Comparison of ENCODE assay signal across 8 cellular contexts in genomic region chr9:130713286-130713975, GRCh38. TPM values are rescaled to one million over a fixed set of nuclear protein-coding genes. Genes with fewer than 3 reads are reported as not detected.
DNase-seq lines count a peak whose midpoint lies in the region; ATAC-seq and TF ChIP-seq lines count a peak whose summit lies in the region.

No MANE protein-coding gene starts in this region.

- TF ChIP-seq CTCF in Peyer's patch (IDR thresholded peaks at IDR 0.05) (no peak), transverse colon (IDR thresholded peaks at IDR 0.05) (no peak)

- peak overlapping the region; percentile 86 for H3K4me3 Mint-ChIP-seq in activated CD8-positive, alpha-beta memory T cell treated with anti-CD3 and anti-CD28 coated beads, Interleukin-2, amount 10 ng/mL, durations not matched to agents 7 days and 5 days
- H3K4me3 Mint-ChIP-seq in memory B cell = peak overlapping the region; percentile 97

- H3K27me3 Mint-ChIP-seq in activated CD8-positive, alpha-beta memory T cell treated with anti-CD3 and anti-CD28 coated beads, Interleukin-2, amount 10 ng/mL, durations not matched to agents 7 days and 5 days = no peaks in the 10 kb centered on the region
- H3K27me3 Mint-ChIP-seq in memory B cell = no peaks in the 10 kb centered on the region

- ATAC-seq in activated CD8-positive, alpha-beta memory T cell treated with anti-CD3 and anti-CD28 coated beads, Interleukin-2, amount 10 ng/mL, durations not matched to agents 7 days and 5 days = no peak
- ATAC-seq in memory B cell (ENCODE audit: low read depth) (peak; percentile 1), HG03097 (IDR thresholded peaks at IDR 0.05; ENCODE audit: low FRiP score, unreplicated experiment) (no peak)

- TF ChIP-seq POLR2A in Peyer's patch (IDR thresholded peaks at IDR 0.05) = no peak
- TF ChIP-seq POLR2A in transverse colon (IDR thresholded peaks at IDR 0.05) = no peak

- WGBS in transverse colon (ENCODE audit: low coverage in 1 of 2), 2 donors = 0 to 1% methylated on average over 9 to 20 of the region's 37 CpGs

- H3K4me1 ChIP-seq in Peyer's patch (peaks cover 0 to 34% (median 3%) of the 10 kb centered on the region in 4 donors), transverse colon (peaks cover 0 to 41% (median 27%) of the 10 kb centered on the region in 4 donors)

- no peaks in the 10 kb centered on the region for H3K36me3 ChIP-seq in Peyer's patch
- no peaks in the 10 kb centered on the region for H3K36me3 ChIP-seq in transverse colon

- peak overlapping the region; percentile 89 for H3K27ac Mint-ChIP-seq in activated CD8-positive, alpha-beta memory T cell treated with anti-CD3 and anti-CD28 coated beads, Interleukin-2, amount 10 ng/mL, durations not matched to agents 7 days and 5 days
- peak overlapping the region; percentile 92 for H3K27ac Mint-ChIP-seq in memory B cell

- H3K27me3 ChIP-seq in Peyer's patch (no peaks in the 10 kb centered on the region), transverse colon (no peaks in the 10 kb centered on the region)

- in situ Hi-C loops in transverse colon (cut with MboI; ENCODE audit: low pct_ligation_motif_present in 1 of 4, low pct_unique_long_range_greater_than_20kb in 1 of 4, low sequenced_read_pairs in 3 of 4) = loop anchor here in 1 of 4 donors (10.0 kb wide), 1 partner anchor 51 kb away; no protein-coding TSS in a partner anchor

- CTCF ChIA-PET in activated CD8-positive, alpha-beta memory T cell treated with anti-CD3 and anti-CD28 coated beads, Interleukin-2, amount 10 ng/mL, durations not matched to agents 7 days and 5 days (lab: Charles Lee) = interaction anchor here (1.2 to 2.6 kb wide), 3 partner anchors 12 to 152 kb away, joined by 3 to 8 read pairs (median 6); no protein-coding TSS in a partner anchor

- TF ChIP-seq EP300 in transverse colon (IDR thresholded peaks at IDR 0.05; ENCODE audit: low read depth) = no peak

- no peaks in the 10 kb centered on the region for H3K9me3 Mint-ChIP-seq in activated CD8-positive, alpha-beta memory T cell treated with anti-CD3 and anti-CD28 coated beads, Interleukin-2, amount 10 ng/mL, durations not matched to agents 7 days and 5 days (ENCODE audit: low read depth)
- no peaks in the 10 kb centered on the region for H3K9me3 Mint-ChIP-seq in memory B cell

- H3K4me3 ChIP-seq in Peyer's patch = peak overlapping the region; percentile 88 to 97 (median 92)
- H3K4me3 ChIP-seq in transverse colon = peak overlapping the region; percentile 78 to 97 (median 94)

- peak overlapping the region; percentile 94 to 98 (median 96) for H3K27ac ChIP-seq in Peyer's patch
- peak overlapping the region; percentile 96 to 99 (median 98) for H3K27ac ChIP-seq in transverse colon

- peaks cover 34% of the 10 kb centered on the region for H3K4me1 Mint-ChIP-seq in activated CD8-positive, alpha-beta memory T cell treated with anti-CD3 and anti-CD28 coated beads, Interleukin-2, amount 10 ng/mL, durations not matched to agents 7 days and 5 days
- peaks cover 17% of the 10 kb centered on the region for H3K4me1 Mint-ChIP-seq in memory B cell

- no peaks in the 10 kb centered on the region for H3K36me3 Mint-ChIP-seq in activated CD8-positive, alpha-beta memory T cell treated with anti-CD3 and anti-CD28 coated beads, Interleukin-2, amount 10 ng/mL, durations not matched to agents 7 days and 5 days
- no peaks in the 10 kb centered on the region for H3K36me3 Mint-ChIP-seq in memory B cell

- H3K9me3 ChIP-seq in Peyer's patch (no peaks in the 10 kb centered on the region), transverse colon (no peaks in the 10 kb centered on the region)

- intact Hi-C loops in transverse colon (cut with DNase I; ENCODE audit: low total_unique reads) = loop anchor here (5.0 kb wide), 1 partner anchor 149 kb away; no protein-coding TSS in a partner anchor

- DNase-seq in activated CD8-positive, alpha-beta memory T cell treated with anti-CD3 and anti-CD28 coated beads, Interleukin-2, amount 10 ng/mL, durations not matched to agents 7 days and 5 days = no peak
- no peak for DNase-seq in activated CD8-positive, alpha-beta memory T cell treated with anti-CD3 and anti-CD28 coated beads for 24 hours
- DNase-seq in Peyer's patch (peak in 1 of 3 donors; percentile 28), dermis blood vessel endothelial cell (peak; percentile 62), memory B cell (ENCODE audit: low spot score in 2 of 2) (no peak), transverse colon (peak; percentile 29), DMS79 treated with DMSO at 0.1 percent for 48 hours (lab: John Stamatoyannopoulos, UW) (no peak)

RNA-seq across cellular contexts. Expression of gene EXOSC2, which starts 19.9 kb away (rescaled TPM):
- total RNA-seq in activated CD8-positive, alpha-beta memory T cell treated with anti-CD3 and anti-CD28 coated beads, Interleukin-2, amount 10 ng/mL, durations not matched to agents 7 days and 5 days = 10 to 100 TPM; 69.9 to 81.3 TPM
- total RNA-seq in Peyer's patch (10 to 100 TPM; 19.1 to 33.8 (median 20.8) TPM), dermis blood vessel endothelial cell (31.9 and 33.5 TPM in 2 replicates), transverse colon (10 to 100 TPM in 3 of 4 donors, 1 to 10 TPM in 1; 2.2 to 17.1 (median 15.8) TPM)

RNA-seq across cellular contexts. Expression of gene PRDM12, which starts 49.0 kb away (rescaled TPM):
- under 1 TPM; 0.14 to 0.15 TPM for total RNA-seq in activated CD8-positive, alpha-beta memory T cell treated with anti-CD3 and anti-CD28 coated beads, Interleukin-2, amount 10 ng/mL, durations not matched to agents 7 days and 5 days
- total RNA-seq in Peyer's patch = 1 to 10 TPM in 1 of 4 donors, not detected in 3; 1.8 TPM
- not detected in 2 replicates for total RNA-seq in dermis blood vessel endothelial cell
- not detected for total RNA-seq in transverse colon

Comparison
In these comparisons a context has a peak if more than half of its experiments do, and no peak if none do; other contexts are left out.
1. DNase-seq: peak in dermis blood vessel endothelial cell (single experiment) and transverse colon (single experiment); none in activated CD8-positive, alpha-beta memory T cell treated with anti-CD3 and anti-CD28 coated beads, Interleukin-2, amount 10 ng/mL, durations not matched to agents 7 days and 5 days (single experiment), activated CD8-positive, alpha-beta memory T cell treated with anti-CD3 and anti-CD28 coated beads for 24 hours (single experiment), memory B cell (0 of 2) and DMS79 treated with DMSO at 0.1 percent for 48 hours (single experiment).